Comparison of ENCODE assay signal across 12 cellular contexts in the genomic region with DNA sequence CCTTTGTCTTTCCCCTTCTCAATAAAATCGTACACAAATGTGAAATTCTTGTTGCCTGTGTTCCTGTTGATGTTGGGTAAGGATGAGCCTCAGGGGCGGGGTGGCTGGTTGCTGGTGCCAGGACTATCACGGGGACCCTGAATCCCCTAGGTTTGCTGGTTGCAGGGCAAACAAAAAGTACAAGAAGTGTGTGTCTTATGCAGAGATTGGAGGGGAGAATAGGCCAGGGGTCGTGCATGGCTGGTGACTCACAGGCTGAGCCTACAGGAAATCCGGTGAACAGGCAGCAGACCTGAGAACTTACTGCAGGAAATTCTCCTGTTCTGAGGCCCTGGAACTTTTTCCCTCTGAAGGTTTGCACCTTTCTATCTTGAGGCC. TPM values are rescaled to one million over a fixed set of nuclear protein-coding genes. Genes with fewer than 3 reads are reported as not detected.
A peak's percentile ranks its signal among the peaks of the same experiment; 100 is the strongest.
DNase-seq lines count a peak whose midpoint lies in the region; ATAC-seq and TF ChIP-seq lines count a peak whose summit lies in the region.
"Had no signal": no experiment of that assay in that cellular context is flagged by ENCODE, and none has a peak within 500 bp of the region (broad histone marks: within the 10 kb centered on the region; RNA-seq: fewer than 3 reads in every experiment).

No MANE protein-coding gene starts in this region.

- H3K9me3 Mint-ChIP-seq in activated naive CD4-positive, alpha-beta T cell treated with anti-CD3 and anti-CD28 coated beads, Interleukin-2, amount 10 ng/mL, durations not matched to agents 7 days and 5 days, result no peaks in the 10 kb centered on the region
- H3K9me3 Mint-ChIP-seq in activated CD8-positive, alpha-beta T cell treated with anti-CD3 and anti-CD28 coated beads, Interleukin-2, amount 10 ng/mL, durations not matched to agents 7 days and 5 days (ENCODE audit: insufficient read depth), result no peaks in the 10 kb centered on the region

- no peaks in the 10 kb centered on the region for H3K27me3 Mint-ChIP-seq in activated naive CD4-positive, alpha-beta T cell treated with anti-CD3 and anti-CD28 coated beads, Interleukin-2, amount 10 ng/mL, durations not matched to agents 7 days and 5 days
- no peaks in the 10 kb centered on the region for H3K27me3 Mint-ChIP-seq in activated CD8-positive, alpha-beta T cell treated with anti-CD3 and anti-CD28 coated beads, Interleukin-2, amount 10 ng/mL, durations not matched to agents 7 days and 5 days (ENCODE audit: low read depth)

- no peak for TF ChIP-seq CTCF in dorsolateral prefrontal cortex (IDR thresholded peaks at IDR 0.05 in 54 of 56, conservative IDR thresholded peaks at IDR 0.05 in 2 of 56; ENCODE audit: low read depth in 1 of 56, partially characterized antibody in 56 of 56)
- TF ChIP-seq CTCF in left lung (IDR thresholded peaks at IDR 0.05), result no peak

- DNase-seq in activated naive CD4-positive, alpha-beta T cell treated with anti-CD3 and anti-CD28 coated beads, Interleukin-2, amount 10 ng/mL, durations not matched to agents 7 days and 5 days, result peak; percentile 30
- no peak for DNase-seq in activated naive CD4-positive, alpha-beta T cell treated with anti-CD3 and anti-CD28 coated beads, Interleukin-2, amount 50 U/mL, for 16 hours
- peak; percentile 35 for DNase-seq in activated CD8-positive, alpha-beta T cell treated with anti-CD3 and anti-CD28 coated beads, Interleukin-2, amount 10 ng/mL, durations not matched to agents 7 days and 5 days
- no peak for DNase-seq in dorsolateral prefrontal cortex
- DNase-seq in NAMALWA (ENCODE audit: low spot score), result no peak
- no peak for DNase-seq in left lung
- DNase-seq: SHP77; stimulated activated CD4-positive, alpha-beta T cell treated with anti-CD3 and anti-CD28 coated beads, Interleukin-4, amount 100 ng/mL, for 4 hours had no signal

- intact Hi-C loops in dorsolateral prefrontal cortex (cut with DNase I) (no loop called here), left lung (cut with DNase I) (no loop called here)

- H3K4me3 ChIP-seq in iPS-15b (ENCODE audit: low read depth, low read length), result peak overlapping the region; percentile 30
- peak overlapping the region in 4 of 5 donors; percentile 35 to 59 (median 52) for H3K4me3 ChIP-seq in subcutaneous abdominal adipose tissue (ENCODE audit: low read depth in 1 of 5, low read length in 5 of 5)
- peak overlapping the region in 8 of 59 donors; percentile 7 to 41 (median 28) for H3K4me3 ChIP-seq in dorsolateral prefrontal cortex
- no peak overlapping the region for H3K4me3 ChIP-seq in left lung
- H3K4me3 ChIP-seq: lung had no signal

- H3K4me1 Mint-ChIP-seq in activated naive CD4-positive, alpha-beta T cell treated with anti-CD3 and anti-CD28 coated beads, Interleukin-2, amount 10 ng/mL, durations not matched to agents 7 days and 5 days, result peaks cover 41% of the 10 kb centered on the region
- H3K4me1 Mint-ChIP-seq in activated CD8-positive, alpha-beta T cell treated with anti-CD3 and anti-CD28 coated beads, Interleukin-2, amount 10 ng/mL, durations not matched to agents 7 days and 5 days (ENCODE audit: low read depth), result peaks cover 53% of the 10 kb centered on the region

- CTCF ChIA-PET in activated naive CD4-positive, alpha-beta T cell treated with anti-CD3 and anti-CD28 coated beads, Interleukin-2, amount 10 ng/mL, durations not matched to agents 7 days and 5 days (lab: Charles Lee), result no interaction called here
- CTCF ChIA-PET in activated CD8-positive, alpha-beta T cell treated with anti-CD3 and anti-CD28 coated beads, Interleukin-2, amount 10 ng/mL, durations not matched to agents 7 days and 5 days (lab: Charles Lee), result no interaction called here

- no peak overlapping the region for H3K9ac ChIP-seq in iPS-15b (ENCODE audit: low read depth, low read length)
- peak overlapping the region in 1 of 5 donors; percentile 56 for H3K9ac ChIP-seq in subcutaneous abdominal adipose tissue (ENCODE audit: low read length in 5 of 5)

- no peak for ATAC-seq in activated CD8-positive, alpha-beta T cell treated with anti-CD3 and anti-CD28 coated beads, Interleukin-2, amount 10 ng/mL, durations not matched to agents 7 days and 5 days
- no peak for ATAC-seq in left lung

- H3K36me3 ChIP-seq in iPS-15b (ENCODE audit: control insufficient read depth, insufficient read depth, low read length), result no peaks in the 10 kb centered on the region
- no peaks in the 10 kb centered on the region for H3K36me3 ChIP-seq in subcutaneous abdominal adipose tissue (ENCODE audit: control insufficient read depth in 5 of 5, insufficient read depth in 5 of 5, low read length in 5 of 5)
- no peaks in the 10 kb centered on the region for H3K36me3 ChIP-seq in left lung

- H3K36me3 Mint-ChIP-seq in activated naive CD4-positive, alpha-beta T cell treated with anti-CD3 and anti-CD28 coated beads, Interleukin-2, amount 10 ng/mL, durations not matched to agents 7 days and 5 days, result peaks cover 11% of the 10 kb centered on the region
- peaks cover 29% of the 10 kb centered on the region for H3K36me3 Mint-ChIP-seq in activated CD8-positive, alpha-beta T cell treated with anti-CD3 and anti-CD28 coated beads, Interleukin-2, amount 10 ng/mL, durations not matched to agents 7 days and 5 days (ENCODE audit: low read depth)

- peak overlapping the region; percentile 12 for H3K27ac Mint-ChIP-seq in activated naive CD4-positive, alpha-beta T cell treated with anti-CD3 and anti-CD28 coated beads, Interleukin-2, amount 10 ng/mL, durations not matched to agents 7 days and 5 days
- H3K27ac Mint-ChIP-seq in activated CD8-positive, alpha-beta T cell treated with anti-CD3 and anti-CD28 coated beads, Interleukin-2, amount 10 ng/mL, durations not matched to agents 7 days and 5 days, result peak overlapping the region; percentile 68

- POLR2A ChIA-PET in activated CD8-positive, alpha-beta T cell treated with anti-CD3 and anti-CD28 coated beads, Interleukin-2, amount 10 ng/mL, durations not matched to agents 7 days and 5 days (lab: Charles Lee), result no interaction called here

- H3K27ac ChIP-seq in subcutaneous abdominal adipose tissue (ENCODE audit: low read depth, low read length) (peak overlapping the region; percentile 51), dorsolateral prefrontal cortex (peak overlapping the region in 15 of 59 donors; percentile 17 to 72 (median 46)), left lung (no peak overlapping the region)
- H3K27ac ChIP-seq: C4-2B had no signal

- H3K27me3 ChIP-seq in iPS-15b (ENCODE audit: control insufficient read depth, insufficient read depth, low read length), result peaks cover 87% of the 10 kb centered on the region
- no peaks in the 10 kb centered on the region for H3K27me3 ChIP-seq in subcutaneous abdominal adipose tissue (ENCODE audit: control insufficient read depth in 5 of 5, insufficient read depth in 4 of 5, low read length in 5 of 5)
- peaks cover 0 to 72% (median 56%) of the 10 kb centered on the region in 45 donors for H3K27me3 ChIP-seq in dorsolateral prefrontal cortex
- H3K27me3 ChIP-seq in left lung, result peaks cover 0 to 37% of the 10 kb centered on the region in 2 donors

- H3K4me1 ChIP-seq in iPS-15b (ENCODE audit: control insufficient read depth, insufficient read depth, low read length) (peaks cover 3% of the 10 kb centered on the region), subcutaneous abdominal adipose tissue (ENCODE audit: control insufficient read depth in 5 of 5, insufficient read depth in 5 of 5, low read length in 5 of 5) (peaks cover 0 to 38% (median 17%) of the 10 kb centered on the region in 5 donors), left lung (peaks cover 0 to 42% of the 10 kb centered on the region in 2 donors)

- H3K9me3 ChIP-seq in iPS-15b (ENCODE audit: control insufficient read depth, insufficient read depth, low read length) (no peaks in the 10 kb centered on the region), subcutaneous abdominal adipose tissue (ENCODE audit: control insufficient read depth in 5 of 5, low read length in 5 of 5) (no peaks in the 10 kb centered on the region), left lung (no peaks in the 10 kb centered on the region)

- H3K4me3 Mint-ChIP-seq in activated naive CD4-positive, alpha-beta T cell treated with anti-CD3 and anti-CD28 coated beads, Interleukin-2, amount 10 ng/mL, durations not matched to agents 7 days and 5 days, result peak overlapping the region; percentile 2
- peak overlapping the region; percentile 35 for H3K4me3 Mint-ChIP-seq in activated CD8-positive, alpha-beta T cell treated with anti-CD3 and anti-CD28 coated beads, Interleukin-2, amount 10 ng/mL, durations not matched to agents 7 days and 5 days

RNA-seq across cellular contexts. Expression of a gene that starts 5.5 kb away (rescaled TPM):
- total RNA-seq in activated CD8-positive, alpha-beta T cell treated with anti-CD3 and anti-CD28 coated beads, Interleukin-2, amount 10 ng/mL, durations not matched to agents 7 days and 5 days, result 10 to 100 TPM; 28.0 to 29.3 TPM
- total RNA-seq in dorsolateral prefrontal cortex (1 to 10 TPM in 111 of 120 experiments, under 1 TPM in 9; 0.48 to 5.2 (median 1.9) TPM), left lung (1 to 10 TPM; 2.3 to 2.9 TPM)

Comparison
In these comparisons a context has a peak if more than half of its experiments do, and no peak if none do; other contexts are left out.
1. DNase-seq: peak in activated naive CD4-positive, alpha-beta T cell treated with anti-CD3 and anti-CD28 coated beads, Interleukin-2, amount 10 ng/mL, durations not matched to agents 7 days and 5 days (single experiment) and activated CD8-positive, alpha-beta T cell treated with anti-CD3 and anti-CD28 coated beads, Interleukin-2, amount 10 ng/mL, durations not matched to agents 7 days and 5 days (single experiment); none in activated naive CD4-positive, alpha-beta T cell treated with anti-CD3 and anti-CD28 coated beads, Interleukin-2, amount 50 U/mL, for 16 hours (single experiment), dorsolateral prefrontal cortex (0 of 10), NAMALWA (single experiment) and left lung (0 of 2).
2. H3K4me3 ChIP-seq: peak in iPS-15b (single experiment) and subcutaneous abdominal adipose tissue (4 of 5); none in left lung (0 of 2).
3. RNA of a gene that starts 5.5 kb away (total RNA-seq): 28.0 to 29.3 TPM in activated CD8-positive, alpha-beta T cell treated with anti-CD3 and anti-CD28 coated beads, Interleukin-2, amount 10 ng/mL, durations not matched to agents 7 days and 5 days; 2.3 to 2.9 TPM in left lung and 0.48 to 5.2 TPM in dorsolateral prefrontal cortex; every median in the first group is over 4 times any median in the second.